11 cellular contexts compared by ENCODE assay signal in the genomic region with DNA sequence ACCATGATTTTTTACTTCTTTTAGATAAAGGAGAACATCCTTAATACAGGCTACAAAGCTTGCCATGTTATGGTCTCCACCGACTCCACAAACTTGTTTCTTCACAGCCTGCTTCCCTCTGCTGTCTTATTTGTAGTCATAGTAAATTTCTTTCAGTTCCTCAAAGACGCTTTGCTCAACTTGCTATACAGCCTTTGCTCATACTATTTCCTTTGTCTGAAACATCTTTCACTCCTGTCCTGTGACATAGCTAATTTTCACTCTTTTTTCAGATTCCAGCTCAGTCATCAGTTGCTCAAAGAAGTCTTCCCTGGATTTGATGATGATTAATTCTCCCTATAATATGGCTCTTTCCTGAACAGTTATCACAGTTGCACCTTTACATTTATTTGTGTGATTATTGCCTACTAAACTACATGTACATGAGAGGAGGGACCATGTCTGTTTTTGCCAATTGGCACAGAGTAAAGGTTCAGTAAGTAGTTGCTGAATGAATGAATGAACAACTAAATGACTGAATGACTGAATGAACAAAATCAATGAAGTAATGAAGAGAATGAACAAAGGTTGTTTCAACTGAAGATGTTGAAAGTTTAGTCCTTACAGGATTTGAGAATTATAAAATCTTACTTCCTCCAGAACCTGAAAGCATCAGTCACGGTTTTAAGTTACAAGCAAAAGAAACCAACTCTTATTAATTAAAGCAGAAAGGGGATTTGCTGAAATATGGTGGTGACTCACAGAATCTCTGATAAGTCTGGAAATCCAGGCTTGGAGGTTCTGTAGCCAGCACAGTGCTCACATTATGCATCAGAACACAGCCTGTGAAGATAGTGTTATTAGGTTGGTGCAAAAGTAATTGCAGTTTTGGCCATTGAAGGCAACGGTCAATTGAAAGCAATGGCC.
DNase-seq lines count a peak whose midpoint lies in the region; ATAC-seq and TF ChIP-seq lines count a peak whose summit lies in the region.
"Had no signal": no experiment of that assay in that cellular context is flagged by ENCODE, and none has a peak within 500 bp of the region (broad histone marks: within the 10 kb centered on the region; RNA-seq: fewer than 3 reads in every experiment).

No MANE protein-coding gene starts in this region.

- H3K4me3 ChIP-seq in GM06990 (replicated peaks; ENCODE audit: low read depth, low read length): no peak overlapping the region
- peak overlapping the region; percentile 35 for H3K4me3 ChIP-seq in OCI-LY7 (ENCODE audit: low read depth, low read length, poor library complexity, severe bottlenecking)

- H3K9me3 ChIP-seq in OCI-LY7 (ENCODE audit: low read length): no peaks in the 10 kb centered on the region

- H3K27ac ChIP-seq in OCI-LY7 (ENCODE audit: low read depth, low read length, poor library complexity, severe bottlenecking): peak overlapping the region; percentile 66

- peaks cover 56% of the 10 kb centered on the region for H3K4me1 ChIP-seq in OCI-LY7 (ENCODE audit: insufficient read depth, low read length, poor library complexity, severe bottlenecking)

- POLR2A ChIA-PET in OCI-LY7 (lab: Charles Lee): no interaction called here

- TF ChIP-seq CTCF in GM06990 (IDR thresholded peaks at IDR 0.05; ENCODE audit: insufficient read depth, low read length, poor library complexity, severe bottlenecking) (no peak), OCI-LY7 (conservative IDR thresholded peaks at IDR 0.05; ENCODE audit: low read length) (no peak)

- no TSS peak for BruUV-seq in OCI-LY7 (replicated peaks; lab: Mats Ljungman, UMichigan)

- peak overlapping the region; percentile 91 for H2AFZ ChIP-seq in OCI-LY7 (ENCODE audit: low read length)

- no peaks in the 10 kb centered on the region for H3K9me3 Mint-ChIP-seq in activated naive CD4-positive, alpha-beta T cell treated with anti-CD3 and anti-CD28 coated beads, Interleukin-2, amount 50 U/mL, for 72 hours
- H3K9me3 Mint-ChIP-seq: activated T-helper 17 cell treated with anti-CD3 and anti-CD28 coated beads, Interleukin-2, amount 50 U/mL, for 72 hours had no signal

- peak; percentile 53 for DNase-seq in GM06990 (ENCODE audit: extremely low read depth, insufficient read length)
- DNase-seq in OCI-LY7 (ENCODE audit: low spot score): peak; percentile 73
- DNase-seq in activated T-cell treated with anti-CD3 and anti-CD28 coated beads, Interleukin-2, amount 50 U/mL, for 1 hour: no peak
- no peak for DNase-seq in activated naive CD4-positive, alpha-beta T cell treated with anti-CD3 and anti-CD28 coated beads, Interleukin-2, amount 50 U/mL, for 72 hours (ENCODE audit: low spot score in 2 of 2)
- DNase-seq in NCI-H146 (lab: John Stamatoyannopoulos, UW): no peak
- DNase-seq in HuH-7.5 (ENCODE audit: low spot score): no peak
- DNase-seq: NCI-H1048, substantia nigra had no signal

- no peaks in the 10 kb centered on the region for H4K20me1 ChIP-seq in OCI-LY7 (ENCODE audit: insufficient read depth, low read length)

- H3K4me2 ChIP-seq in OCI-LY7 (ENCODE audit: low read length): peak overlapping the region; percentile 51

- H3K9me2 ChIP-seq in OCI-LY7 (ENCODE audit: insufficient read depth, low read length): no peaks in the 10 kb centered on the region

- no peaks in the 10 kb centered on the region for H3K79me2 ChIP-seq in OCI-LY7 (ENCODE audit: insufficient read depth, low read depth, low read length)

- H3K36me3 ChIP-seq in GM06990 (ENCODE audit: control insufficient read depth, insufficient read depth, low read length) (no peaks in the 10 kb centered on the region), OCI-LY7 (ENCODE audit: insufficient read depth, low read length) (no peaks in the 10 kb centered on the region)

- intact Hi-C loops in OCI-LY7 (cut with micrococcal nuclease; ENCODE audit: unreplicated experiment): no loop called here

- H3K27ac Mint-ChIP-seq in activated naive CD4-positive, alpha-beta T cell treated with anti-CD3 and anti-CD28 coated beads, Interleukin-2, amount 50 U/mL, for 72 hours: no peak overlapping the region
- H3K27ac Mint-ChIP-seq: activated T-helper 17 cell treated with anti-CD3 and anti-CD28 coated beads, Interleukin-2, amount 50 U/mL, for 72 hours had no signal

- H3K36me3 Mint-ChIP-seq in activated naive CD4-positive, alpha-beta T cell treated with anti-CD3 and anti-CD28 coated beads, Interleukin-2, amount 50 U/mL, for 72 hours: no peaks in the 10 kb centered on the region

- H3K27me3 ChIP-seq in GM06990 (replicated peaks; ENCODE audit: control insufficient read depth, insufficient read depth, low read length): no peaks in the 10 kb centered on the region

- ATAC-seq in GM19467 (IDR thresholded peaks at IDR 0.05; ENCODE audit: unreplicated experiment) (peak; percentile 88), HG03060 (IDR thresholded peaks at IDR 0.05; ENCODE audit: low read depth, unreplicated experiment) (peak; percentile 96)
- no peak for ATAC-seq in activated naive CD4-positive, alpha-beta T cell treated with anti-CD3 and anti-CD28 coated beads, Interleukin-2, amount 50 U/mL, for 72 hours
- ATAC-seq: activated T-helper 17 cell treated with anti-CD3 and anti-CD28 coated beads, Interleukin-2, amount 50 U/mL, for 72 hours had no signal

- CTCF ChIA-PET in OCI-LY7 (lab: Charles Lee; ENCODE audit: unreplicated experiment): no interaction called here

Comparison
In these comparisons a context has a peak if more than half of its experiments do, and no peak if none do; other contexts are left out.
1. DNase-seq: peak in GM06990 (single experiment) and OCI-LY7 (single experiment); none in activated T-cell treated with anti-CD3 and anti-CD28 coated beads, Interleukin-2, amount 50 U/mL, for 1 hour (single experiment), activated naive CD4-positive, alpha-beta T cell treated with anti-CD3 and anti-CD28 coated beads, Interleukin-2, amount 50 U/mL, for 72 hours (0 of 2), NCI-H146 (single experiment) and HuH-7.5 (single experiment).
2. ATAC-seq: peak in GM19467 (single experiment) and HG03060 (single experiment); none in activated naive CD4-positive, alpha-beta T cell treated with anti-CD3 and anti-CD28 coated beads, Interleukin-2, amount 50 U/mL, for 72 hours (0 of 2).